20 cellular contexts compared by ENCODE assay signal in the genomic region with DNA sequence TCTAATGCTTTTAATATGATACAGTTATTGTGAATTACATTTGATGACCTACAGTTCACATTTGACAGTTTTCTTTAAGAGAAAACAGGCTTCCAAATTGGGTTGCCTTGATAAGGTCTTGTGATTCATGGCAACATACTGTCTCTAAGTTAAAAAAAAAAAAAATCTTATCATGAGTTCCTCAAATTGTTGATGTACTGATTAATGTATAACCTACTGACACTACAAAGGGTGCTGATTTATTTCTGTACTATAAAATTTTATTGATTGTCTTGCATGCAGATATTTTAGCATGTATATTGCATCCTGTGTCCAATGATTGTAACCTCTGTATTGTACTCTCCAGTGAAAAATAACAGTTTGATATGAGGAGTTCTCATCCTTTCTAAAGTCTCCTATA.
DNase-seq lines count a peak whose midpoint lies in the region; ATAC-seq, FAIRE-seq and TF ChIP-seq lines count a peak whose summit lies in the region.
"Had no signal": no experiment of that assay in that cellular context is flagged by ENCODE, and none has a peak within 500 bp of the region (broad histone marks: within the 10 kb centered on the region; RNA-seq: fewer than 3 reads in every experiment).

No MANE protein-coding gene starts in this region.

- no peak for TF ChIP-seq RAD21 in A549 (conservative IDR thresholded peaks at IDR 0.05 in 1 of 2, IDR thresholded peaks at IDR 0.05 in 1 of 2)

- ATAC-seq in A549, result no peak
- ATAC-seq: CD8-positive, alpha-beta T cell; GM23338; HepG2 had no signal

- no peaks in the 10 kb centered on the region for H3K9me1 ChIP-seq in endothelial cell of umbilical vein (replicated peaks; ENCODE audit: control insufficient read depth, extremely low read depth, insufficient read depth, low read length)

- H3K27me3 ChIP-seq in endothelial cell of umbilical vein (ENCODE audit: control insufficient read depth in 2 of 2, insufficient read depth in 2 of 2, low read length in 2 of 2) (no peaks in the 10 kb centered on the region), small intestine (ENCODE audit: control insufficient read depth in 2 of 2, insufficient read depth in 2 of 2, low read length in 2 of 2) (no peaks in the 10 kb centered on the region)
- H3K27me3 ChIP-seq: BLaER1 treated with 17β-estradiol and CSF1 and Interleukin-3, amounts not matched to agents 10 nM and 100 nM had no signal

- POLR2A ChIA-PET in A549 (lab: Yijun Ruan, JAX) (no interaction called here), endothelial cell of umbilical vein (lab: Charles Lee) (no interaction called here)

- no peaks in the 10 kb centered on the region; the same call in 2 of the 3 replicates for H3K4me1 ChIP-seq in A549
- H3K4me1 ChIP-seq in endothelial cell of umbilical vein (ENCODE audit: control insufficient read depth, extremely low read depth, insufficient read depth, low read length), result no peaks in the 10 kb centered on the region
- no peaks in the 10 kb centered on the region for H3K4me1 ChIP-seq in small intestine (ENCODE audit: control insufficient read depth in 2 of 2, insufficient read depth in 1 of 2, low read depth in 1 of 2, low read length in 1 of 2)

- CTCF ChIA-PET in A549 (lab: Yijun Ruan, JAX), result interaction anchor here (1.8 kb wide), 1 partner anchor 156 kb away, joined by 5 read pairs; no protein-coding TSS in a partner anchor
- CTCF ChIA-PET in endothelial cell of umbilical vein (lab: Charles Lee), result interaction anchor here (0.6 to 1.3 kb wide), 3 partner anchors 17 to 350 kb away, joined by 3 to 4 read pairs (median 4); no protein-coding TSS in a partner anchor

- intact Hi-C loops in endothelial cell of umbilical vein (cut with micrococcal nuclease), result no loop called here

- no peak for TF ChIP-seq EP300 in A549 (IDR thresholded peaks at IDR 0.05)

- FAIRE-seq in A549 (lab: Jason Lieb, UNC), result peak; percentile 67
- FAIRE-seq in endothelial cell of umbilical vein (lab: Jason Lieb, UNC), result peak; percentile 12
- FAIRE-seq in small intestine (lab: Jason Lieb, UNC), result peak; percentile 30
- FAIRE-seq: GM12892, GM18507, HepG2 had no signal

- dilution Hi-C loops in endothelial cell of umbilical vein (cut with MboI; ENCODE audit: extremely low pct_ligation_motif_present, low sequenced_read_pairs), result no loop called here

- H3K9me3 ChIP-seq in A549, result peaks cover 38% of the 10 kb centered on the region
- no peaks in the 10 kb centered on the region for H3K9me3 ChIP-seq in endothelial cell of umbilical vein (replicated peaks; ENCODE audit: control insufficient read depth, insufficient read depth, low read length)
- no peaks in the 10 kb centered on the region for H3K9me3 ChIP-seq in small intestine (ENCODE audit: control insufficient read depth, low read depth)

- no peaks in the 10 kb centered on the region for H3K79me2 ChIP-seq in endothelial cell of umbilical vein (ENCODE audit: control insufficient read depth, insufficient read depth, low read length)

- H3K4me2 ChIP-seq in A549 (no peak overlapping the region), endothelial cell of umbilical vein (ENCODE audit: insufficient read depth, low read length) (no peak overlapping the region)
- H3K4me2 ChIP-seq: BLaER1 treated with 17β-estradiol and CSF1 and Interleukin-3, amounts not matched to agents 10 nM and 100 nM; GM23338 had no signal

- H3K27ac ChIP-seq in A549 (no peak overlapping the region), endothelial cell of umbilical vein (ENCODE audit: insufficient read depth, low read depth, low read length) (no peak overlapping the region), small intestine (ENCODE audit: low read depth in 1 of 2, low read length in 1 of 2) (no peak overlapping the region)
- H3K27ac ChIP-seq: 22Rv1; BLaER1 treated with 17β-estradiol and CSF1 and Interleukin-3, amounts not matched to agents 10 nM and 100 nM had no signal

- H2AFZ ChIP-seq in endothelial cell of umbilical vein (ENCODE audit: low read depth, low read length), result no peak overlapping the region
- H2AFZ ChIP-seq: GM23338 had no signal

- TF ChIP-seq CTCF in A549 (IDR thresholded peaks at IDR 0.05), result no peak
- TF ChIP-seq CTCF in endothelial cell of umbilical vein (IDR thresholded peaks at IDR 0.05; ENCODE audit: extremely low read depth in 1 of 2, insufficient read depth in 1 of 2, low read depth in 1 of 2, low read length in 2 of 2), result no peak

- TF ChIP-seq POLR2A in A549 (IDR thresholded peaks at IDR 0.05; ENCODE audit: low read length) (no peak), endothelial cell of umbilical vein (IDR thresholded peaks at IDR 0.05; ENCODE audit: low read depth, low read length) (no peak)

- H3K9ac ChIP-seq in endothelial cell of umbilical vein (replicated peaks; ENCODE audit: extremely low read depth, insufficient read depth, low read length), result no peak overlapping the region
- H3K9ac ChIP-seq: BLaER1 treated with 17β-estradiol and CSF1 and Interleukin-3, amounts not matched to agents 10 nM and 100 nM had no signal

- H3K4me3 ChIP-seq in A549 (no peak overlapping the region), endothelial cell of umbilical vein (replicated peaks in 1 of 3; ENCODE audit: insufficient read depth in 1 of 3, low read depth in 1 of 3, low read length in 3 of 3) (no peak overlapping the region), small intestine (ENCODE audit: low read depth in 1 of 2, low read length in 2 of 2) (no peak overlapping the region)
- H3K4me3 ChIP-seq: BLaER1 treated with 17β-estradiol and CSF1 and Interleukin-3, amounts not matched to agents 10 nM and 100 nM; GM23338 had no signal

- no peak for DNase-seq in A549 (ENCODE audit: low read depth in 1 of 2, low spot score in 1 of 2)
- peak; percentile 15 for DNase-seq in OCI-M1 (lab: John Stamatoyannopoulos, UW)
- DNase-seq in endothelial cell of umbilical vein (ENCODE audit: low read depth, low spot score), result no peak
- peak; percentile 68 for DNase-seq in small intestine
- DNase-seq in T-helper 1 cell, result no peak
- no peak for DNase-seq in NCI-H1417 treated with DMSO at 0.1 percent for 48 hours (lab: John Stamatoyannopoulos, UW)
- DNase-seq in H4 (ENCODE audit: low spot score), result no peak
- DNase-seq: CD8-positive, alpha-beta T cell; DMS 273 treated with DMSO at 0.1 percent for 48 hours; DMS53; DND-41; EL; H9; KG1 had no signal

- H4K20me1 ChIP-seq in endothelial cell of umbilical vein (replicated peaks; ENCODE audit: control insufficient read depth, extremely low read depth, insufficient read depth, low read length), result no peaks in the 10 kb centered on the region
- H4K20me1 ChIP-seq: BLaER1 treated with 17β-estradiol and CSF1 and Interleukin-3, amounts not matched to agents 10 nM and 100 nM had no signal

- no TSS peak for BruUV-seq in endothelial cell of umbilical vein (replicated peaks; lab: Mats Ljungman, UMichigan)

- H3K36me3 ChIP-seq in endothelial cell of umbilical vein (ENCODE audit: control insufficient read depth in 2 of 2, extremely low read depth in 1 of 2, insufficient read depth in 2 of 2, low read length in 2 of 2) (no peaks in the 10 kb centered on the region), small intestine (ENCODE audit: control insufficient read depth in 2 of 2, insufficient read depth in 2 of 2, low read length in 2 of 2) (no peaks in the 10 kb centered on the region)
- H3K36me3 ChIP-seq: BLaER1 treated with 17β-estradiol and CSF1 and Interleukin-3, amounts not matched to agents 10 nM and 100 nM had no signal

TF ChIP-seq in A549, 52 proteins besides CTCF, POLR2A, EP300 and RAD21 (continues in another document):
- TF ChIP-seq CEBPB (IDR thresholded peaks at IDR 0.05) (no peak), FOXS1 (CRISPR knock-in tag; IDR thresholded peaks at IDR 0.05) (no peak), HOXB5 (CRISPR knock-in tag; IDR thresholded peaks at IDR 0.05) (no peak), RCOR1 (IDR thresholded peaks at IDR 0.05; ENCODE audit: low read depth, low read length) (no peak), FOSB (CRISPR knock-in tag; IDR thresholded peaks at IDR 0.05) (no peak), RNF2 (IDR thresholded peaks at IDR 0.05; ENCODE audit: borderline replicate concordance, low read depth) (no peak), EHF (CRISPR knock-in tag; IDR thresholded peaks at IDR 0.05) (no peak)
- TF ChIP-seq, protein P1, sequence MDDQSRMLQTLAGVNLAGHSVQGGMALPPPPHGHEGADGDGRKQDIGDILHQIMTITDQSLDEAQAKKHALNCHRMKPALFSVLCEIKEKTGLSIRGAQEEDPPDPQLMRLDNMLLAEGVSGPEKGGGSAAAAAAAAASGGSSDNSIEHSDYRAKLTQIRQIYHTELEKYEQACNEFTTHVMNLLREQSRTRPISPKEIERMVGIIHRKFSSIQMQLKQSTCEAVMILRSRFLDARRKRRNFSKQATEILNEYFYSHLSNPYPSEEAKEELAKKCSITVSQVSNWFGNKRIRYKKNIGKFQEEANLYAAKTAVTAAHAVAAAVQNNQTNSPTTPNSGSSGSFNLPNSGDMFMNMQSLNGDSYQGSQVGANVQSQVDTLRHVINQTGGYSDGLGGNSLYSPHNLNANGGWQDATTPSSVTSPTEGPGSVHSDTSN (IDR thresholded peaks at IDR 0.05), result no peak

TF ChIP-seq in endothelial cell of umbilical vein, 7 proteins besides CTCF, POLR2A, EP300 and RAD21:
- TF ChIP-seq POLR2AphosphoS5 (IDR thresholded peaks at IDR 0.05; ENCODE audit: insufficient read depth, low read depth, low read length), result no peak
- no peak for TF ChIP-seq FOS (IDR thresholded peaks at IDR 0.05; ENCODE audit: borderline replicate concordance, insufficient read depth, low read length)
- no peak for TF ChIP-seq EZH2 (IDR thresholded peaks at IDR 0.05; ENCODE audit: borderline replicate concordance, low read depth, low read length, severe bottlenecking)
- no peak for TF ChIP-seq MAX (IDR thresholded peaks at IDR 0.05; ENCODE audit: insufficient read depth, insufficient read length)
- TF ChIP-seq MYC (IDR thresholded peaks at IDR 0.05; ENCODE audit: low read depth, low read length), result no peak
- no peak for TF ChIP-seq JUN (IDR thresholded peaks at IDR 0.05; ENCODE audit: borderline replicate concordance, insufficient read depth, insufficient read length, low read depth)
- TF ChIP-seq GATA2 (IDR thresholded peaks at IDR 0.05; ENCODE audit: insufficient read depth, insufficient read length, low read depth, low read length), result no peak
TF ChIP-seq in endothelial cell of umbilical vein: peak in this region for 0.

Comparison
In these comparisons a context has a peak if more than half of its experiments do, and no peak if none do; other contexts are left out.
1. DNase-seq: peak in OCI-M1 (single experiment) and small intestine (single experiment); none in A549 (0 of 2), endothelial cell of umbilical vein (single experiment), T-helper 1 cell (0 of 5), NCI-H1417 treated with DMSO at 0.1 percent for 48 hours (single experiment) and H4 (single experiment).